In genomic region chr11:119019996-119020395, GRCh38 we compare ENCODE assay signal across 9 cellular contexts. TPM values are rescaled to one million over a fixed set of nuclear protein-coding genes. Genes with fewer than 3 reads are reported as not detected.
DNase-seq lines count a peak whose midpoint lies in the region; ATAC-seq and TF ChIP-seq lines count a peak whose summit lies in the region.
"Had no signal": no experiment of that assay in that cellular context is flagged by ENCODE, and none has a peak within 500 bp of the region (broad histone marks: within the 10 kb centered on the region; RNA-seq: fewer than 3 reads in every experiment).

No MANE protein-coding gene starts in this region.

- H3K36me3 ChIP-seq in right lobe of liver, result peaks cover 0 to 45% (median 14%) of the 10 kb centered on the region in 4 donors
- H3K36me3 ChIP-seq in thymus (ENCODE audit: control insufficient read depth, insufficient read depth), result peaks cover 41% of the 10 kb centered on the region

- H3K27ac ChIP-seq in right lobe of liver (peak overlapping the region in 1 of 3 donors; percentile 85), thymus (ENCODE audit: low read depth) (no peak overlapping the region), substantia nigra (ENCODE audit: low read depth, low read length, poor library complexity, severe bottlenecking) (no peak overlapping the region)
- H3K27ac ChIP-seq: SJSA1 had no signal

- H3K36me3 Mint-ChIP-seq in activated naive CD4-positive, alpha-beta T cell treated with anti-CD3 and anti-CD28 coated beads for 36 hours (ENCODE audit: low read depth), result peaks cover 59% of the 10 kb centered on the region
- H3K36me3 Mint-ChIP-seq in activated naive CD8-positive, alpha-beta T cell treated with anti-CD3 and anti-CD28 coated beads for 36 hours, result peaks cover 62% of the 10 kb centered on the region

- ATAC-seq in right lobe of liver (no peak), GM21367 (IDR thresholded peaks at IDR 0.05; ENCODE audit: unreplicated experiment) (no peak), HG02642 (IDR thresholded peaks at IDR 0.05; ENCODE audit: poor library complexity, unreplicated experiment) (no peak)

- CTCF ChIA-PET in activated naive CD4-positive, alpha-beta T cell treated with anti-CD3 and anti-CD28 coated beads for 36 hours (lab: Charles Lee), result interaction anchor here (0.7 to 1.6 kb wide), 3 partner anchors 11 to 22 kb away, joined by 3 to 5 read pairs (median 3); partner anchors contain the start of genes CENATAC and SLC37A4

- no peaks in the 10 kb centered on the region for H3K27me3 Mint-ChIP-seq in activated naive CD4-positive, alpha-beta T cell treated with anti-CD3 and anti-CD28 coated beads for 36 hours (ENCODE audit: low read depth)
- no peaks in the 10 kb centered on the region for H3K27me3 Mint-ChIP-seq in activated naive CD8-positive, alpha-beta T cell treated with anti-CD3 and anti-CD28 coated beads for 36 hours

- H3K4me1 Mint-ChIP-seq in activated naive CD4-positive, alpha-beta T cell treated with anti-CD3 and anti-CD28 coated beads for 36 hours (ENCODE audit: low read depth), result peaks cover 62% of the 10 kb centered on the region
- H3K4me1 Mint-ChIP-seq in activated naive CD8-positive, alpha-beta T cell treated with anti-CD3 and anti-CD28 coated beads for 36 hours, result peaks cover 53% of the 10 kb centered on the region

- no peaks in the 10 kb centered on the region for H3K9me3 Mint-ChIP-seq in activated naive CD4-positive, alpha-beta T cell treated with anti-CD3 and anti-CD28 coated beads for 36 hours
- no peaks in the 10 kb centered on the region for H3K9me3 Mint-ChIP-seq in activated naive CD8-positive, alpha-beta T cell treated with anti-CD3 and anti-CD28 coated beads for 36 hours

- TF ChIP-seq CTCF in right lobe of liver (IDR thresholded peaks at IDR 0.05), result no peak

- H3K4me1 ChIP-seq in right lobe of liver (peaks cover 0 to 68% (median 31%) of the 10 kb centered on the region in 4 donors), thymus (ENCODE audit: control insufficient read depth, insufficient read depth, low read length) (peaks cover 18% of the 10 kb centered on the region)

- intact Hi-C loops in activated naive CD4-positive, alpha-beta T cell treated with anti-CD3 and anti-CD28 coated beads for 36 hours (cut with micrococcal nuclease), result loop anchor here (2.0 to 10.0 kb wide), 4 partner anchors 91 to 615 kb away; partner anchors contain the start of genes ARCN1, ATP5MG and TMEM25
- intact Hi-C loops in right lobe of liver (cut with DNase I), result no loop called here

- no peak for DNase-seq in activated naive CD4-positive, alpha-beta T cell treated with anti-CD3 and anti-CD28 coated beads for 36 hours
- DNase-seq in activated naive CD4-positive, alpha-beta T cell treated with Interleukin-2 at 50 U/mL for 16 hours, result no peak
- DNase-seq in activated naive CD8-positive, alpha-beta T cell treated with anti-CD3 and anti-CD28 coated beads for 36 hours, result no peak
- DNase-seq in right lobe of liver (no peak), substantia nigra (lab: John Stamatoyannopoulos, UW) (no peak)

- peak overlapping the region; percentile 98 for H3K4me3 Mint-ChIP-seq in activated naive CD4-positive, alpha-beta T cell treated with anti-CD3 and anti-CD28 coated beads for 36 hours
- peak overlapping the region; percentile 99 for H3K4me3 Mint-ChIP-seq in activated naive CD8-positive, alpha-beta T cell treated with anti-CD3 and anti-CD28 coated beads for 36 hours

- H3K27ac Mint-ChIP-seq in activated naive CD4-positive, alpha-beta T cell treated with anti-CD3 and anti-CD28 coated beads for 36 hours, result peak overlapping the region; percentile 99
- peak overlapping the region; percentile 97 for H3K27ac Mint-ChIP-seq in activated naive CD8-positive, alpha-beta T cell treated with anti-CD3 and anti-CD28 coated beads for 36 hours

- H3K9me3 ChIP-seq in right lobe of liver (no peaks in the 10 kb centered on the region), thymus (ENCODE audit: control insufficient read depth) (no peaks in the 10 kb centered on the region)
- H3K9me3 ChIP-seq: SJSA1 had no signal

- H3K4me3 ChIP-seq in right lobe of liver (peak overlapping the region; percentile 77 to 90 (median 81)), thymus (ENCODE audit: low read length) (peak overlapping the region; percentile 64)

- no peak for TF ChIP-seq POLR2A in right lobe of liver (IDR thresholded peaks at IDR 0.05)

- H3K27me3 ChIP-seq in right lobe of liver (no peaks in the 10 kb centered on the region), thymus (ENCODE audit: control insufficient read depth, insufficient read depth) (no peaks in the 10 kb centered on the region)
- H3K27me3 ChIP-seq: SJSA1 had no signal

- WGBS in right lobe of liver (ENCODE audit: insufficient coverage, low coverage, low lambda C conversion rate, missing lambda C conversion rate), result 20% methylated on average over 2 of the region's 2 CpGs
- 78% methylated on average over 2 of the region's 2 CpGs for WGBS in thymus

RNA-seq across cellular contexts. Expression of gene TRAPPC4, which starts 1.4 kb away (rescaled TPM):
- total RNA-seq in activated naive CD4-positive, alpha-beta T cell treated with anti-CD3 and anti-CD28 coated beads for 36 hours, result 10 to 100 TPM; 66.4 to 69.9 TPM
- 100 to 1,000 TPM; 114 to 127 TPM for total RNA-seq in activated naive CD8-positive, alpha-beta T cell treated with anti-CD3 and anti-CD28 coated beads for 36 hours
- total RNA-seq in right lobe of liver, result 10 to 100 TPM; 17.2 to 46.3 (median 33.4) TPM
- polyA plus RNA-seq in thymus, result 60.4 TPM

RNA-seq across cellular contexts. Expression of gene RPS25, which starts 1.9 kb away (rescaled TPM):
- 1,000 to 10,000 TPM; 2,183 to 2,206 TPM for total RNA-seq in activated naive CD4-positive, alpha-beta T cell treated with anti-CD3 and anti-CD28 coated beads for 36 hours
- total RNA-seq in activated naive CD8-positive, alpha-beta T cell treated with anti-CD3 and anti-CD28 coated beads for 36 hours, result 1,000 to 10,000 TPM; 1,524 to 1,591 TPM
- 100 to 1,000 TPM; 326 to 822 (median 376) TPM for total RNA-seq in right lobe of liver
- polyA plus RNA-seq in thymus, result 4,489 TPM

RNA-seq across cellular contexts. Expression of gene SLC37A4, which starts 10.7 kb away (rescaled TPM):
- 10 to 100 TPM; 28.3 to 30.3 TPM for total RNA-seq in activated naive CD4-positive, alpha-beta T cell treated with anti-CD3 and anti-CD28 coated beads for 36 hours
- 10 to 100 TPM; 28.2 to 30.1 TPM for total RNA-seq in activated naive CD8-positive, alpha-beta T cell treated with anti-CD3 and anti-CD28 coated beads for 36 hours
- 100 to 1,000 TPM in 4 of 6 experiments, 10 to 100 TPM in 2; 78.5 to 177 (median 147) TPM for total RNA-seq in right lobe of liver
- polyA plus RNA-seq in thymus, result 9.5 TPM

RNA-seq across cellular contexts. Expression of gene CENATAC, which starts 22.1 kb away (rescaled TPM):
- total RNA-seq in activated naive CD4-positive, alpha-beta T cell treated with anti-CD3 and anti-CD28 coated beads for 36 hours, result 10 to 100 TPM; 17.4 to 18.0 TPM
- total RNA-seq in activated naive CD8-positive, alpha-beta T cell treated with anti-CD3 and anti-CD28 coated beads for 36 hours, result 10 to 100 TPM; 24.8 to 28.3 TPM
- 10 to 100 TPM; 11.5 to 16.7 (median 13.0) TPM for total RNA-seq in right lobe of liver
- polyA plus RNA-seq in thymus, result 79.1 TPM

RNA-seq across cellular contexts. Expression of gene HYOU1, which starts 37.0 kb away (rescaled TPM):
- 100 to 1,000 TPM; 108 to 116 TPM for total RNA-seq in activated naive CD4-positive, alpha-beta T cell treated with anti-CD3 and anti-CD28 coated beads for 36 hours
- total RNA-seq in activated naive CD8-positive, alpha-beta T cell treated with anti-CD3 and anti-CD28 coated beads for 36 hours, result 100 to 1,000 TPM; 121 to 125 TPM
- 100 to 1,000 TPM; 107 to 202 (median 171) TPM for total RNA-seq in right lobe of liver
- 35.5 TPM for polyA plus RNA-seq in thymus
